In the genomic region with DNA sequence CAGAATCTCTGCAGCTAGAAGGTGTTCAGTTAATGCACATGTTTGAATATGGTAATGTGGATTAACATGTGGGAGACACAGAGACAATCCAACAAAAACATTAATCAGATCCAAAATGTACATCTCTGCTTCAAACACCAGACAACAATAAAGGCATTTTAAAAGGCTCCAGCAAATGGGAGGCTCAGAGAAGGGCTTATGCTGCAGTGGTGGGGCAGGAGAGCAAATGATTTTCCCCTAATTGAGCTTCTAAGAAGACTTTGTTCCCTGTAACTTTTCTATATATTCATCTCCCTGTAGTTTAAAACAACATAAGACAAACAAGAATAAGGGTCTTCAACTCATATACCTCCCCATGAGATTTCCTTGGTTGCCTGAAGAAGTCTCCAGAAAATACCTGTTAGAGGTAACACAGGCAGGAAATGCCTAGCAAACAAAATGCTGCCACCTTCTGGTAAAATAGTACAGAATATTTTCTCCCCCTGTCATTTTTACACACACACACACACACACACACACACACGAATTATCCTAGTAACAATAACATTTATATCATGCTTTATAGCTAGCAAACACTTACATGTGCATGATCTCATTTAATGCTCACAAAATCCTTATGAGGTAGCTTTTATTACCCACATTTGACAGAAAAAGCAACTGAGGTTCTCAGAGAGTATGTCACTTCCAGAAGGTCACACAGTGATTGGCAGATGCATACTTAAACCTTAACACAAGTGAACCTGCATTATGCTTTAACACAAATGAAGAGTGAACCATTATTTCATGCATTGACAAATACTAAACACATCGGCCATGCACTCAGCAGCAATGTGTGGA, we compare ENCODE assay signal across 2 cellular contexts.
TF ChIP-seq lines count a peak whose summit lies in the region.

No MANE protein-coding gene starts in this region.

TF ChIP-seq in K562, 482 proteins besides CTCF, POLR2A, EP300 and RAD21:
- no peak for TF ChIP-seq ZNF561 (CRISPR knock-in tag; conservative IDR thresholded peaks at IDR 0.05)
- no peak for TF ChIP-seq ASH1L (IDR thresholded peaks at IDR 0.05; ENCODE audit: borderline replicate concordance, low read depth, partially characterized antibody)
- no peak for TF ChIP-seq SMAD3 (CRISPR knock-in tag; conservative IDR thresholded peaks at IDR 0.05)
- TF ChIP-seq MAFF (IDR thresholded peaks at IDR 0.05; ENCODE audit: low read length): no peak
- TF ChIP-seq ZNF263 (CRISPR knock-in tag; IDR thresholded peaks at IDR 0.05; ENCODE audit: borderline replicate concordance): no peak
- TF ChIP-seq, protein P1, sequence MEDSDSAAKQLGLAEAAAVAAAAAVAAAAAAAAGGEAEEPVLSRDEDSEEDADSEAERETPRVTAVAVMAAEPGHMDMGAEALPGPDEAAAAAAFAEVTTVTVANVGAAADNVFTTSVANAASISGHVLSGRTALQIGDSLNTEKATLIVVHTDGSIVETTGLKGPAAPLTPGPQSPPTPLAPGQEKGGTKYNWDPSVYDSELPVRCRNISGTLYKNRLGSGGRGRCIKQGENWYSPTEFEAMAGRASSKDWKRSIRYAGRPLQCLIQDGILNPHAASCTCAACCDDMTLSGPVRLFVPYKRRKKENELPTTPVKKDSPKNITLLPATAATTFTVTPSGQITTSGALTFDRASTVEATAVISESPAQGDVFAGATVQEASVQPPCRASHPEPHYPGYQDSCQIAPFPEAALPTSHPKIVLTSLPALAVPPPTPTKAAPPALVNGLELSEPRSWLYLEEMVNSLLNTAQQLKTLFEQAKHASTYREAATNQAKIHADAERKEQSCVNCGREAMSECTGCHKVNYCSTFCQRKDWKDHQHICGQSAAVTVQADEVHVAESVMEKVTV (CRISPR knock-in tag; IDR thresholded peaks at IDR 0.05): 0 out of 2 replicates have a peak, but pooled peaks have one; percentile 45
- TF ChIP-seq MCM7 (IDR thresholded peaks at IDR 0.05): no peak
- no peak for TF ChIP-seq CREB1 (IDR thresholded peaks at IDR 0.05)
- no peak for TF ChIP-seq CREB1 (CRISPR knock-in tag; IDR thresholded peaks at IDR 0.05)
- TF ChIP-seq BHLHE40 (IDR thresholded peaks at IDR 0.05; ENCODE audit: low read length): no peak
- no peak for TF ChIP-seq NR1H2 (CRISPR knock-in tag; IDR thresholded peaks at IDR 0.05)
- TF ChIP-seq, protein P2, sequence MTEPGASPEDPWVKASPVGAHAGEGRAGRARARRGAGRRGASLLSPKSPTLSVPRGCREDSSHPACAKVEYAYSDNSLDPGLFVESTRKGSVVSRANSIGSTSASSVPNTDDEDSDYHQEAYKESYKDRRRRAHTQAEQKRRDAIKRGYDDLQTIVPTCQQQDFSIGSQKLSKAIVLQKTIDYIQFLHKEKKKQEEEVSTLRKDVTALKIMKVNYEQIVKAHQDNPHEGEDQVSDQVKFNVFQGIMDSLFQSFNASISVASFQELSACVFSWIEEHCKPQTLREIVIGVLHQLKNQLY (CRISPR knock-in tag; conservative IDR thresholded peaks at IDR 0.05): no peak
- TF ChIP-seq SMC3 (conservative IDR thresholded peaks at IDR 0.05; ENCODE audit: insufficient read depth, low read depth, low read length): 0 out of 2 replicates have a peak, but pooled peaks have one; percentile 18
- no peak for TF ChIP-seq MIER1 (IDR thresholded peaks at IDR 0.05; ENCODE audit: low read depth)
- TF ChIP-seq TBL1XR1 (IDR thresholded peaks at IDR 0.05; ENCODE audit: low read length in 2 of 2): no peak
- TF ChIP-seq ZZZ3 (IDR thresholded peaks at IDR 0.05): no peak
- no peak for TF ChIP-seq TEAD4 (IDR thresholded peaks at IDR 0.05; ENCODE audit: low read length)
- no peak for TF ChIP-seq TEAD4 (CRISPR knock-in tag; IDR thresholded peaks at IDR 0.05; ENCODE audit: borderline replicate concordance)
- TF ChIP-seq, protein P3, sequence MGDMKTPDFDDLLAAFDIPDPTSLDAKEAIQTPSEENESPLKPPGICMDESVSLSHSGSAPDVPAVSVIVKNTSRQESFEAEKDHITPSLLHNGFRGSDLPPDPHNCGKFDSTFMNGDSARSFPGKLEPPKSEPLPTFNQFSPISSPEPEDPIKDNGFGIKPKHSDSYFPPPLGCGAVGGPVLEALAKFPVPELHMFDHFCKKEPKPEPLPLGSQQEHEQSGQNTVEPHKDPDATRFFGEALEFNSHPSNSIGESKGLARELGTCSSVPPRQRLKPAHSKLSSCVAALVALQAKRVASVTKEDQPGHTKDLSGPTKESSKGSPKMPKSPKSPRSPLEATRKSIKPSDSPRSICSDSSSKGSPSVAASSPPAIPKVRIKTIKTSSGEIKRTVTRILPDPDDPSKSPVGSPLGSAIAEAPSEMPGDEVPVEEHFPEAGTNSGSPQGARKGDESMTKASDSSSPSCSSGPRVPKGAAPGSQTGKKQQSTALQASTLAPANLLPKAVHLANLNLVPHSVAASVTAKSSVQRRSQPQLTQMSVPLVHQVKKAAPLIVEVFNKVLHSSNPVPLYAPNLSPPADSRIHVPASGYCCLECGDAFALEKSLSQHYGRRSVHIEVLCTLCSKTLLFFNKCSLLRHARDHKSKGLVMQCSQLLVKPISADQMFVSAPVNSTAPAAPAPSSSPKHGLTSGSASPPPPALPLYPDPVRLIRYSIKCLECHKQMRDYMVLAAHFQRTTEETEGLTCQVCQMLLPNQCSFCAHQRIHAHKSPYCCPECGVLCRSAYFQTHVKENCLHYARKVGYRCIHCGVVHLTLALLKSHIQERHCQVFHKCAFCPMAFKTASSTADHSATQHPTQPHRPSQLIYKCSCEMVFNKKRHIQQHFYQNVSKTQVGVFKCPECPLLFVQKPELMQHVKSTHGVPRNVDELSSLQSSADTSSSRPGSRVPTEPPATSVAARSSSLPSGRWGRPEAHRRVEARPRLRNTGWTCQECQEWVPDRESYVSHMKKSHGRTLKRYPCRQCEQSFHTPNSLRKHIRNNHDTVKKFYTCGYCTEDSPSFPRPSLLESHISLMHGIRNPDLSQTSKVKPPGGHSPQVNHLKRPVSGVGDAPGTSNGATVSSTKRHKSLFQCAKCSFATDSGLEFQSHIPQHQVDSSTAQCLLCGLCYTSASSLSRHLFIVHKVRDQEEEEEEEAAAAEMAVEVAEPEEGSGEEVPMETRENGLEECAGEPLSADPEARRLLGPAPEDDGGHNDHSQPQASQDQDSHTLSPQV (IDR thresholded peaks at IDR 0.05): no peak
- no peak for TF ChIP-seq SMAD4 (CRISPR knock-in tag; conservative IDR thresholded peaks at IDR 0.05)

TF ChIP-seq in HepG2, 621 proteins besides CTCF, POLR2A, EP300 and RAD21:
- 0 out of 2 replicates have a peak, but pooled peaks have one; percentile 30 for TF ChIP-seq ELF3 (CRISPR knock-in tag; IDR thresholded peaks at IDR 0.05)
- TF ChIP-seq STAG1 (CRISPR knock-in tag; IDR thresholded peaks at IDR 0.05): peak; percentile 50
- TF ChIP-seq SMC3 (IDR thresholded peaks at IDR 0.05; ENCODE audit: low read length): peak; percentile 88
- no peak for TF ChIP-seq SRY (CRISPR knock-in tag; IDR thresholded peaks at IDR 0.05)
- TF ChIP-seq DNMT1 (CRISPR knock-in tag; IDR thresholded peaks at IDR 0.05): no peak
